Comparison of ENCODE assay signal across 11 cellular contexts in the genomic region with DNA sequence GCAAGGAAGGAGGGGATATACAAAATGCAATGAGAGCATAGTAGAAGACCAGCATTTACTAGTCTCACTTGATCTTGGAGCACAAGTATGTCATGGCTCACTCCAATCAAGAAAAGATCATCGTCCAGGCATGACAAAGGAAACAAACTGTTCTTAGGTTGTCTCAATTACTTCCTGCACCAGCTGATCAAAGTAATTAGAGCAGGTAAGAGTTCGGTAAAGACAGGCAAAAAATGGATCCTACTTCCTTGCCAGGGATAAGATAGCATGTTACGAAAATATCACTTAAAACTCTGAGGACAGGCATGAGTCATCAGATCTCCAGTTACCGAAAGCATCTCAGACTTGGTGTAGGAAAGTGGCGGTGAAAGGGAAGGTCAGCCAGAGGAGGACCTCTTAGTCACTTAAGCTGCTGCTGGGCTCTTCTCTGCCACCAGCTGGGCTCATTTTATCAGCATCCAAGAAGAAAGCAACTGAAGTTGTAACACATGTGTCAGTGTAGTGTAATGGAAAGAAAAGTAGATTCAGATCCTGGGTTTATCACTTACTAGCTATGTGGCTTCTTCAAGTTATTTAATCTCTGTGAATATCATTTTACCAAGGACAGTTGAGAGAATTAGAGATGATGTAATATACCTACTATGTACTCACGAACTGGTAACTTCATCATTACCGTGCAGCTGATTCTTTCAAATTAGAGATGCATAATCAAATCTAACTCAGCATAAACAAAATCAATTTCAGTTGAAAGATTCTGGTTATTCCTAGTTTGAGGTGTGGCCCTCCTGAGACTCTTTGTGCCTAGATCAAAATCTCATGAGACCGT. TPM values are rescaled to one million over a fixed set of nuclear protein-coding genes. Genes with fewer than 3 reads are reported as not detected.
DNase-seq lines count a peak whose midpoint lies in the region; ATAC-seq and TF ChIP-seq lines count a peak whose summit lies in the region.
"Had no signal": no experiment of that assay in that cellular context is flagged by ENCODE, and none has a peak within 500 bp of the region (broad histone marks: within the 10 kb centered on the region; RNA-seq: fewer than 3 reads in every experiment).

No MANE protein-coding gene starts in this region.

- H3K9me3 Mint-ChIP-seq in glutamatergic neuron (ENCODE audit: unreplicated experiment), result no peaks in the 10 kb centered on the region
- H3K9me3 Mint-ChIP-seq: brain had no signal

- H3K27ac Mint-ChIP-seq in glutamatergic neuron (ENCODE audit: unreplicated experiment), result no peak overlapping the region

- H3K4me3 Mint-ChIP-seq in glutamatergic neuron (ENCODE audit: unreplicated experiment), result no peak overlapping the region
- H3K4me3 Mint-ChIP-seq: brain had no signal

- no peak for ATAC-seq in HG03378 (IDR thresholded peaks at IDR 0.05; ENCODE audit: unreplicated experiment)
- ATAC-seq: left lobe of liver had no signal

- DNase-seq in HS-27A (ENCODE audit: low read depth) (peak; percentile 42), RKO (ENCODE audit: low spot score) (peak; percentile 33), fibroblast of villous mesenchyme (ENCODE audit: low read depth) (peak; percentile 60), stromal cell of bone marrow (ENCODE audit: low read depth) (peak; percentile 76), glutamatergic neuron (no peak), NCI-H524 treated with DMSO at 0.1 percent for 48 hours (lab: John Stamatoyannopoulos, UW) (no peak)
- DNase-seq: NCI-H1092 treated with DMSO at 0.1 percent for 48 hours; stimulated activated CD4-positive, alpha-beta T cell treated with anti-CD3 and anti-CD28 coated beads, Interleukin-4, amount 100 ng/mL, for 24 hours had no signal

- no peaks in the 10 kb centered on the region for H3K36me3 Mint-ChIP-seq in glutamatergic neuron (ENCODE audit: unreplicated experiment)
- H3K36me3 Mint-ChIP-seq: brain had no signal

- no peak for TF ChIP-seq CTCF in fibroblast of villous mesenchyme (IDR thresholded peaks at IDR 0.05; ENCODE audit: insufficient read depth, low read depth, low read length)
- TF ChIP-seq CTCF in glutamatergic neuron (IDR thresholded peaks at IDR 0.05; ENCODE audit: partially characterized antibody, unreplicated experiment), result no peak

- no peak overlapping the region for H3K4me3 ChIP-seq in fibroblast of villous mesenchyme (ENCODE audit: low read depth, low read length)

- peaks cover 2% of the 10 kb centered on the region for H3K27me3 Mint-ChIP-seq in glutamatergic neuron (ENCODE audit: unreplicated experiment)
- H3K27me3 Mint-ChIP-seq: brain had no signal

- peaks cover 2% of the 10 kb centered on the region for H3K4me1 Mint-ChIP-seq in glutamatergic neuron (ENCODE audit: low read depth, unreplicated experiment)

RNA-seq across cellular contexts. Expression of gene XCL1, which starts 46.8 kb away (rescaled TPM):
- total RNA-seq in fibroblast of villous mesenchyme (0.32 TPM in 1 of 2 replicates, not detected in the other), glutamatergic neuron (ENCODE audit: unreplicated experiment) (not detected)

Comparison
In these comparisons a context has a peak if more than half of its experiments do, and no peak if none do; other contexts are left out.
1. DNase-seq: peak in HS-27A (single experiment), RKO (single experiment), fibroblast of villous mesenchyme (single experiment) and stromal cell of bone marrow (single experiment); none in glutamatergic neuron (single experiment) and NCI-H524 treated with DMSO at 0.1 percent for 48 hours (single experiment).